In genomic region chr1:26541431-26541815, GRCh38 we compare ENCODE assay signal across 10 cellular contexts. TPM values are rescaled to one million over a fixed set of nuclear protein-coding genes. Genes with fewer than 3 reads are reported as not detected.
DNase-seq lines count a peak whose midpoint lies in the region; ATAC-seq and TF ChIP-seq lines count a peak whose summit lies in the region.
"Had no signal": no experiment of that assay in that cellular context is flagged by ENCODE, and none has a peak within 500 bp of the region (broad histone marks: within the 10 kb centered on the region; RNA-seq: fewer than 3 reads in every experiment).

No MANE protein-coding gene starts in this region.

- H3K36me3 ChIP-seq in ACC112 (ENCODE audit: insufficient read depth, low read length) (no peaks in the 10 kb centered on the region), mesodermal cell (ENCODE audit: control insufficient read depth, insufficient read depth, low read length) (peaks cover 16% of the 10 kb centered on the region), ovary (no peaks in the 10 kb centered on the region)

- peak overlapping the region in 1 of 3 experiments; percentile 44; a peak in 2 of 7 replicates for H3K27ac Mint-ChIP-seq in H9
- peak overlapping the region; percentile 97 for H3K27ac Mint-ChIP-seq in activated naive CD8-positive, alpha-beta T cell treated with anti-CD3 and anti-CD28 coated beads for 36 hours

- H2BK12ac ChIP-seq in H9 (ENCODE audit: insufficient read length, low read depth, low read length) = no peak overlapping the region

- peaks cover 9 to 12% of the 10 kb centered on the region in 2 experiments for H3K4me1 Mint-ChIP-seq in H9
- peaks cover 73% of the 10 kb centered on the region for H3K4me1 Mint-ChIP-seq in activated naive CD8-positive, alpha-beta T cell treated with anti-CD3 and anti-CD28 coated beads for 36 hours

- H4K91ac ChIP-seq in H9 (ENCODE audit: insufficient read length, low read depth, low read length) = no peak overlapping the region

- WGBS in H9 (ENCODE audit: extremely low coverage, insufficient read length, low lambda C conversion rate) = no CpG with 5 or more reads among the region's 7 CpGs
- WGBS in mesodermal cell (ENCODE audit: insufficient coverage in 2 of 2), 2 experiments = 85 to 92% methylated on average over 6 to 7 of the region's 7 CpGs
- 91 to 96% (median 94%) methylated on average over 7 of the region's 7 CpGs for WGBS in ovary, 3 donors

- no peak overlapping the region for H3K4me3 Mint-ChIP-seq in H9
- peak overlapping the region; percentile 87 for H3K4me3 Mint-ChIP-seq in activated naive CD8-positive, alpha-beta T cell treated with anti-CD3 and anti-CD28 coated beads for 36 hours
- H3K4me3 Mint-ChIP-seq: nephron progenitor cell had no signal

- H3K27me3 ChIP-seq in ACC112 (ENCODE audit: insufficient read depth, low read length) (no peaks in the 10 kb centered on the region), H9 (ENCODE audit: insufficient read depth, low read length) (no peaks in the 10 kb centered on the region), ovary (no peaks in the 10 kb centered on the region)

- H4K5ac ChIP-seq in H9 (ENCODE audit: insufficient read length, low read depth, low read length) = no peak overlapping the region

- no peak overlapping the region for H3K4ac ChIP-seq in H9 (ENCODE audit: low read depth, low read length)

- TF ChIP-seq CTCF in H9 (conservative IDR thresholded peaks at IDR 0.05) = no peak
- TF ChIP-seq CTCF in ovary (IDR thresholded peaks at IDR 0.05) = no peak

- no peaks in the 10 kb centered on the region for H4K20me1 ChIP-seq in H9 (ENCODE audit: control insufficient read depth, insufficient read depth, insufficient read length)

- no peak overlapping the region for H3K9ac ChIP-seq in H9 (ENCODE audit: extremely low read depth, insufficient read length, low read length)

- H2BK5ac ChIP-seq in H9 (ENCODE audit: insufficient read length, low read length) = no peak overlapping the region

- DNase-seq in H9 (no peak), Ammon's horn (ENCODE audit: low spot score) (no peak), ovary (no peak), OCI-M2 (lab: John Stamatoyannopoulos, UW; ENCODE audit: unreplicated experiment) (no peak)
- DNase-seq in activated naive CD8-positive, alpha-beta T cell treated with anti-CD3 and anti-CD28 coated beads for 36 hours = no peak
- DNase-seq: NCI-H748 treated with DMSO at 0.1 percent for 48 hours had no signal

- H2BK120ac ChIP-seq in H9 (ENCODE audit: low read depth, low read length, poor library complexity, severe bottlenecking) = no peak overlapping the region

- H3K4me3 ChIP-seq in ACC112 (ENCODE audit: low read depth, low read length) (no peak overlapping the region), mesodermal cell (ENCODE audit: extremely low read depth, insufficient read depth, low read length, poor library complexity, severe bottlenecking) (no peak overlapping the region), ovary (no peak overlapping the region)

- no peaks in the 10 kb centered on the region for H3K9me3 Mint-ChIP-seq in H9
- no peaks in the 10 kb centered on the region for H3K9me3 Mint-ChIP-seq in activated naive CD8-positive, alpha-beta T cell treated with anti-CD3 and anti-CD28 coated beads for 36 hours
- H3K9me3 Mint-ChIP-seq: nephron progenitor cell had no signal

- no peak overlapping the region for H3T11ph ChIP-seq in H9 (ENCODE audit: low read length)

- H2BK15ac ChIP-seq in H9 (ENCODE audit: low read depth, low read length) = no peak overlapping the region

- H2AK5ac ChIP-seq in H9 (ENCODE audit: insufficient read length, low read length) = no peak overlapping the region

- H3K4me1 ChIP-seq in ACC112 (ENCODE audit: control insufficient read depth, insufficient read depth, low read length, unreplicated experiment) (peaks cover 13% of the 10 kb centered on the region), H9 (ENCODE audit: insufficient read depth, low read length) (no peaks in the 10 kb centered on the region; the same call in 1 of the 2 replicates), mesodermal cell (ENCODE audit: control insufficient read depth, insufficient read depth, low read length, poor library complexity, severe bottlenecking) (peaks cover 41% of the 10 kb centered on the region), ovary (ENCODE audit: insufficient read depth) (peaks cover 3% of the 10 kb centered on the region)

- H3K23ac ChIP-seq in H9 (ENCODE audit: insufficient read length, low read depth, low read length) = no peak overlapping the region

- intact Hi-C loops in ovary (cut with DNase I) = no loop called here

- H2AFZ ChIP-seq in ACC112 (ENCODE audit: low read length, unreplicated experiment) (no peak overlapping the region), H9 (ENCODE audit: low read length) (no peak overlapping the region)

- no peak overlapping the region for H2BK20ac ChIP-seq in H9 (ENCODE audit: low read depth, low read length, poor library complexity, severe bottlenecking)

- H3K27ac ChIP-seq in ACC112 (ENCODE audit: low read depth, low read length) (0 out of 2 replicates have a peak overlapping the region, but pooled peaks have one; percentile 13), H9 (ENCODE audit: insufficient read length, low read depth, low read length) (no peak overlapping the region), mesodermal cell (ENCODE audit: low read depth, low read length, severe bottlenecking) (peak overlapping the region; percentile 39), ovary (no peak overlapping the region)

- no peak overlapping the region for H3K56ac ChIP-seq in H9 (ENCODE audit: insufficient read length, low read depth, low read length)

- H3K27me3 Mint-ChIP-seq in H9 (ENCODE audit: low read depth) = no peaks in the 10 kb centered on the region
- no peaks in the 10 kb centered on the region for H3K27me3 Mint-ChIP-seq in activated naive CD8-positive, alpha-beta T cell treated with anti-CD3 and anti-CD28 coated beads for 36 hours

- H3K4me2 ChIP-seq in H9 (ENCODE audit: insufficient read depth, insufficient read length, low read length) = no peak overlapping the region

- H3K79me2 ChIP-seq in ACC112 (ENCODE audit: control insufficient read depth, insufficient read depth, low read length, unreplicated experiment) = no peaks in the 10 kb centered on the region
- H3K79me2 ChIP-seq in H9 (ENCODE audit: insufficient read depth, low read length) = no peaks in the 10 kb centered on the region

- no peak for ATAC-seq in HG03039 (IDR thresholded peaks at IDR 0.05; ENCODE audit: unreplicated experiment)

- peak overlapping the region; percentile 69; the same call in 1 of the 2 replicates for H3K14ac ChIP-seq in H9 (ENCODE audit: insufficient read depth, low read length)

- H3K18ac ChIP-seq in H9 (ENCODE audit: insufficient read length, low read depth, low read length) = no peak overlapping the region

- TF ChIP-seq POLR2A in ovary (IDR thresholded peaks at IDR 0.05) = no peak

- H4K8ac ChIP-seq in H9 (replicated peaks; ENCODE audit: insufficient read length, low read depth, low read length) = no peak overlapping the region

- no peaks in the 10 kb centered on the region for H3K79me1 ChIP-seq in H9 (ENCODE audit: insufficient read depth, low read depth, low read length, poor library complexity, severe bottlenecking)

- no peaks in the 10 kb centered on the region for H3K9me3 ChIP-seq in H9 (ENCODE audit: control insufficient read depth, low read depth, low read length)
- no peaks in the 10 kb centered on the region for H3K9me3 ChIP-seq in mesodermal cell (ENCODE audit: control insufficient read depth, low read length)
- no peaks in the 10 kb centered on the region for H3K9me3 ChIP-seq in ovary

- no peak for TF ChIP-seq EP300 in ovary (IDR thresholded peaks at IDR 0.05)

- H3K23me2 ChIP-seq in H9 (ENCODE audit: insufficient read length, low read depth, low read length, poor library complexity, severe bottlenecking) = no peaks in the 10 kb centered on the region

- peaks cover 2 to 18% (median 5%) of the 10 kb centered on the region in 3 experiments; a peak in 5 of 7 replicates for H3K36me3 Mint-ChIP-seq in H9 (ENCODE audit: insufficient read depth in 1 of 3, low read depth in 3 of 3)
- peaks cover 20% of the 10 kb centered on the region for H3K36me3 Mint-ChIP-seq in activated naive CD8-positive, alpha-beta T cell treated with anti-CD3 and anti-CD28 coated beads for 36 hours

RNA-seq across cellular contexts. Expression of gene RPS6KA1, which starts 11.9 kb away (rescaled TPM):
- total RNA-seq in H9 (2021) (43.3 and 45.3 TPM in 2 replicates), ovary (10 to 100 TPM in 1 of 7 donors, 1 to 10 TPM in 6; 3.2 to 18.8 (median 5.2) TPM)
- 100 to 1,000 TPM; 131 to 133 TPM for total RNA-seq in activated naive CD8-positive, alpha-beta T cell treated with anti-CD3 and anti-CD28 coated beads for 36 hours
- polyA plus RNA-seq in mesodermal cell (2013, experiment 1 of 2) = 31.4 TPM
- polyA plus RNA-seq in mesodermal cell (2013, experiment 2 of 2) = 26.2 TPM
- 10 to 100 TPM in 1 of 2 donors, 1 to 10 TPM in 1; 2.2 to 11.2 TPM for polyA plus RNA-seq in ovary

Comparison
In these comparisons a context has a peak if more than half of its experiments do, and no peak if none do; other contexts are left out.
1. H3K27ac ChIP-seq: peak in ACC112 (single experiment) and mesodermal cell (single experiment); none in H9 (single experiment) and ovary (0 of 2).